In genomic region chr12:110234197-110235154, GRCh38 we compare ENCODE assay signal across 13 cellular contexts. TPM values are rescaled to one million over a fixed set of nuclear protein-coding genes. Genes with fewer than 3 reads are reported as not detected.
A peak's percentile ranks its signal among the peaks of the same experiment; 100 is the strongest.
DNase-seq lines count a peak whose midpoint lies in the region; ATAC-seq and TF ChIP-seq lines count a peak whose summit lies in the region.
"Had no signal": no experiment of that assay in that cellular context is flagged by ENCODE, and none has a peak within 500 bp of the region (broad histone marks: within the 10 kb centered on the region; RNA-seq: fewer than 3 reads in every experiment).

No MANE protein-coding gene starts in this region.

- H3K4me2 ChIP-seq in IMR-90 (ENCODE audit: low read depth, low read length) = no peak overlapping the region; the same call in 1 of the 2 replicates

- H3K4me1 ChIP-seq in IMR-90 (ENCODE audit: control insufficient read depth, insufficient read depth, low read length) (no peaks in the 10 kb centered on the region), spleen (peaks cover 0 to 20% (median 0%) of the 10 kb centered on the region in 6 donors)
- H3K4me1 ChIP-seq: SJSA1 had no signal

- CTCF ChIA-PET in IMR-90 (lab: Yijun Ruan, JAX) = interaction anchor here (1.0 kb wide), 1 partner anchor 10 kb away, joined by 5 read pairs; no protein-coding TSS in a partner anchor
- CTCF ChIA-PET in HEK293T (lab: Yijun Ruan, JAX) = interaction anchor here (1.2 kb wide), 1 partner anchor 10 kb away, joined by 6 read pairs; no protein-coding TSS in a partner anchor

- no CpG with 5 or more reads among the region's 6 CpGs for WGBS in IMR-90 (ENCODE audit: extremely low coverage in 2 of 2, insufficient read length in 1 of 2), 2 experiments
- 37 to 50% (median 39%) methylated on average over 6 of the region's 6 CpGs for WGBS in spleen, 5 donors

- no peak overlapping the region for H3K27ac Mint-ChIP-seq in activated CD4-positive, alpha-beta T cell treated with anti-CD3 and anti-CD28 coated beads, Interleukin-2, amount 10 ng/mL, durations not matched to agents 24 days and 14 days
- H3K27ac Mint-ChIP-seq: activated CD4-positive, alpha-beta memory T cell treated with anti-CD3 and anti-CD28 coated beads, Interleukin-2, amount 10 ng/mL, durations not matched to agents 7 days and 5 days; activated naive CD8-positive, alpha-beta T cell; stimulated activated effector memory CD8-positive, alpha-beta T cell treated with anti-CD3 and anti-CD28 coated beads, Interleukin-12 subunit alpha, Interleukin-12 subunit beta, amount 100 ng/mL, for 72 hours had no signal

- H3K4me3 ChIP-seq in IMR-90 (ENCODE audit: insufficient read depth, low read depth, low read length) = no peak overlapping the region
- H3K4me3 ChIP-seq in spleen = no peak overlapping the region
- H3K4me3 ChIP-seq: HAP-1, SJSA1 had no signal

- no peak overlapping the region for H3K4ac ChIP-seq in IMR-90 (ENCODE audit: low read depth, low read length)

- H3K18ac ChIP-seq in IMR-90 (ENCODE audit: low read depth, low read length) = no peak overlapping the region

- H4K20me1 ChIP-seq in IMR-90 (ENCODE audit: insufficient read depth, low read length) = no peaks in the 10 kb centered on the region

- ATAC-seq in IMR-90 (ENCODE audit: low read depth) (no peak), left ventricle myocardium superior (peak; percentile 47), GM21447 (IDR thresholded peaks at IDR 0.05; ENCODE audit: unreplicated experiment) (no peak), HG03521 (IDR thresholded peaks at IDR 0.05; ENCODE audit: unreplicated experiment) (no peak)
- ATAC-seq: stimulated activated effector memory CD8-positive, alpha-beta T cell treated with anti-CD3 and anti-CD28 coated beads, Interleukin-12 subunit alpha, Interleukin-12 subunit beta, amount 100 ng/mL, for 72 hours had no signal

- no peak for TF ChIP-seq POLR2A in IMR-90 (IDR thresholded peaks at IDR 0.05; ENCODE audit: low read depth, low read length)
- TF ChIP-seq POLR2A in spleen (IDR thresholded peaks at IDR 0.05) = no peak

- no peaks in the 10 kb centered on the region for H3K79me1 ChIP-seq in IMR-90 (ENCODE audit: low read depth in 1 of 2, low read length in 2 of 2)

- no TSS peak for BruUV-seq in IMR-90 (replicated peaks; lab: Mats Ljungman, UMichigan)

- no peak overlapping the region for H2BK15ac ChIP-seq in IMR-90 (ENCODE audit: low read depth, low read length)

- H4K8ac ChIP-seq in IMR-90 (ENCODE audit: low read depth in 2 of 2, low read length in 2 of 2) = no peak overlapping the region

- H3K9me3 ChIP-seq in IMR-90 (ENCODE audit: control insufficient read depth, insufficient read depth, low read length) (no peaks in the 10 kb centered on the region), spleen (no peaks in the 10 kb centered on the region)
- H3K9me3 ChIP-seq: HAP-1, SJSA1 had no signal

- H2BK20ac ChIP-seq in IMR-90 (ENCODE audit: low read depth, low read length) = no peak overlapping the region

- peaks cover 32% of the 10 kb centered on the region for H3K27me3 Mint-ChIP-seq in activated CD4-positive, alpha-beta T cell treated with anti-CD3 and anti-CD28 coated beads, Interleukin-2, amount 10 ng/mL, durations not matched to agents 24 days and 14 days

- no peak overlapping the region for H2AK5ac ChIP-seq in IMR-90 (ENCODE audit: low read depth, low read length)

- H3K27me3 ChIP-seq in IMR-90 (ENCODE audit: control insufficient read depth, insufficient read depth, low read length) (no peaks in the 10 kb centered on the region), spleen (replicated peaks in 1 of 7) (no peaks in the 10 kb centered on the region)
- H3K27me3 ChIP-seq: SJSA1 had no signal

- H3K27ac ChIP-seq in IMR-90 (ENCODE audit: insufficient read depth, low read length) (no peak overlapping the region), spleen (peak overlapping the region in 5 of 8 donors; percentile 20 to 59 (median 43))
- H3K27ac ChIP-seq: SJSA1 had no signal

- 0 out of 2 replicates have a peak, but pooled peaks cover 2% of the 10 kb centered on the region for H3K9me1 ChIP-seq in IMR-90 (ENCODE audit: insufficient read depth, low read length)

- in situ Hi-C loops in IMR-90 (cut with MboI; ENCODE audit: low sequenced_read_pairs) = no loop called here

- no peak overlapping the region for H3K4me3 Mint-ChIP-seq in activated CD4-positive, alpha-beta T cell treated with anti-CD3 and anti-CD28 coated beads, Interleukin-2, amount 10 ng/mL, durations not matched to agents 24 days and 14 days
- H3K4me3 Mint-ChIP-seq: activated CD4-positive, alpha-beta memory T cell treated with anti-CD3 and anti-CD28 coated beads, Interleukin-2, amount 10 ng/mL, durations not matched to agents 7 days and 5 days; activated naive CD8-positive, alpha-beta T cell; stimulated activated effector memory CD8-positive, alpha-beta T cell treated with anti-CD3 and anti-CD28 coated beads, Interleukin-12 subunit alpha, Interleukin-12 subunit beta, amount 100 ng/mL, for 72 hours had no signal

- intact Hi-C loops in IMR-90 (cut with micrococcal nuclease) = no loop called here
- intact Hi-C loops in left ventricle myocardium superior (cut with micrococcal nuclease) = loop anchor here (5.0 kb wide), 1 partner anchor 53 kb away; no protein-coding TSS in a partner anchor
- intact Hi-C loops in spleen (cut with DNase I; ENCODE audit: low total_unique reads) = no loop called here
- intact Hi-C loops in activated CD4-positive, alpha-beta T cell treated with anti-CD3 and anti-CD28 coated beads, Interleukin-2, amount 10 ng/mL, durations not matched to agents 24 days and 14 days (cut with micrococcal nuclease) = no loop called here

- no peak overlapping the region for H2BK120ac ChIP-seq in IMR-90 (ENCODE audit: low read depth, low read length)

- H2AK9ac ChIP-seq in IMR-90 (replicated peaks; ENCODE audit: low read depth, low read length, poor library complexity) = no peak overlapping the region

- no peaks in the 10 kb centered on the region for H3K36me3 Mint-ChIP-seq in activated CD4-positive, alpha-beta T cell treated with anti-CD3 and anti-CD28 coated beads, Interleukin-2, amount 10 ng/mL, durations not matched to agents 24 days and 14 days (ENCODE audit: low read depth)
- H3K36me3 Mint-ChIP-seq: activated naive CD8-positive, alpha-beta T cell; stimulated activated effector memory CD8-positive, alpha-beta T cell treated with anti-CD3 and anti-CD28 coated beads, Interleukin-12 subunit alpha, Interleukin-12 subunit beta, amount 100 ng/mL, for 72 hours had no signal

- no peak overlapping the region for H2AFZ ChIP-seq in IMR-90 (replicated peaks; ENCODE audit: low read length, poor library complexity)

- no peak overlapping the region for H4K5ac ChIP-seq in IMR-90 (ENCODE audit: low read depth, low read length)

- no peaks in the 10 kb centered on the region for H3K4me1 Mint-ChIP-seq in activated CD4-positive, alpha-beta T cell treated with anti-CD3 and anti-CD28 coated beads, Interleukin-2, amount 10 ng/mL, durations not matched to agents 24 days and 14 days
- H3K4me1 Mint-ChIP-seq: activated CD4-positive, alpha-beta memory T cell treated with anti-CD3 and anti-CD28 coated beads, Interleukin-2, amount 10 ng/mL, durations not matched to agents 7 days and 5 days; stimulated activated effector memory CD8-positive, alpha-beta T cell treated with anti-CD3 and anti-CD28 coated beads, Interleukin-12 subunit alpha, Interleukin-12 subunit beta, amount 100 ng/mL, for 72 hours had no signal

- H3K14ac ChIP-seq in IMR-90 (replicated peaks; ENCODE audit: low read depth, low read length) = no peak overlapping the region

- H3K9ac ChIP-seq in IMR-90 (ENCODE audit: low read depth, low read length) = no peak overlapping the region

- dilution Hi-C loops in IMR-90 (cut with HindIII; ENCODE audit: low sequenced_read_pairs, unreplicated experiment) = no loop called here

- POLR2A ChIA-PET in IMR-90 (lab: Charles Lee; ENCODE audit: unreplicated experiment) (no interaction called here), HEK293T (lab: Yijun Ruan, JAX) (no interaction called here)

- no peaks in the 10 kb centered on the region; the same call in 1 of the 2 replicates for H3K36me3 ChIP-seq in IMR-90 (ENCODE audit: control insufficient read depth, insufficient read depth, low read length)
- H3K36me3 ChIP-seq in spleen = no peaks in the 10 kb centered on the region
- H3K36me3 ChIP-seq: HAP-1, SJSA1 had no signal

- no peaks in the 10 kb centered on the region for H3K9me3 Mint-ChIP-seq in activated CD4-positive, alpha-beta T cell treated with anti-CD3 and anti-CD28 coated beads, Interleukin-2, amount 10 ng/mL, durations not matched to agents 24 days and 14 days
- H3K9me3 Mint-ChIP-seq: activated CD4-positive, alpha-beta memory T cell treated with anti-CD3 and anti-CD28 coated beads, Interleukin-2, amount 10 ng/mL, durations not matched to agents 7 days and 5 days; stimulated activated effector memory CD8-positive, alpha-beta T cell treated with anti-CD3 and anti-CD28 coated beads, Interleukin-12 subunit alpha, Interleukin-12 subunit beta, amount 100 ng/mL, for 72 hours had no signal

- no peak overlapping the region for H2BK5ac ChIP-seq in IMR-90 (ENCODE audit: low read depth, low read length, poor library complexity, severe bottlenecking)

- no peak overlapping the region for H3K23ac ChIP-seq in IMR-90 (ENCODE audit: low read depth, low read length)

- no peak for TF ChIP-seq RAD21 in IMR-90 (IDR thresholded peaks at IDR 0.05; ENCODE audit: low read length)

- DNase-seq in IMR-90 (no peak), SKM-1 treated with dmso at 0.1 percent for 144 hours (lab: John Stamatoyannopoulos, UW; ENCODE audit: unreplicated experiment) (peak; percentile 81), left ventricle myocardium superior (no peak), spleen (no peak), HEK293T (ENCODE audit: extremely low spot score) (no peak)
- no peak for DNase-seq in activated CD4-positive, alpha-beta T cell treated with anti-CD3 and anti-CD28 coated beads, Interleukin-2, amount 10 ng/mL, durations not matched to agents 24 days and 14 days
- DNase-seq: activated CD4-positive, alpha-beta memory T cell treated with anti-CD3 and anti-CD28 coated beads, Interleukin-2, amount 10 ng/mL, durations not matched to agents 7 days and 5 days had no signal

- H3K56ac ChIP-seq in IMR-90 (ENCODE audit: extremely low read depth, insufficient read depth, low read length) = no peak overlapping the region

- TF ChIP-seq CTCF in IMR-90 (conservative IDR thresholded peaks at IDR 0.05; ENCODE audit: low read depth, low read length) (no peak), spleen (IDR thresholded peaks at IDR 0.05 in 8 of 11, conservative IDR thresholded peaks at IDR 0.05 in 3 of 11) (no peak)

- no peak overlapping the region for H4K91ac ChIP-seq in IMR-90 (ENCODE audit: insufficient read depth, low read depth, low read length)

TF ChIP-seq in HEK293T, 16 proteins besides CTCF, POLR2A, EP300 and RAD21 (continues in another document):
- TF ChIP-seq TARDBP (IDR thresholded peaks at IDR 0.05) = no peak

RNA-seq across cellular contexts. Expression of gene ATP2A2, which starts 46.6 kb away (rescaled TPM):
- 225 and 230 TPM in 2 replicates for total RNA-seq in IMR-90 (2012; rRNA removed)
- polyA plus RNA-seq in IMR-90 (2012; rRNA removed) = 148 and 166 TPM in 2 replicates
- polyA plus RNA-seq in IMR-90 (2012; cell fraction: cytosol; rRNA removed) = 96.0 and 107 TPM in 2 replicates
- 278 and 358 TPM in 2 replicates for polyA plus RNA-seq in IMR-90 (2012; cell fraction: nucleus; rRNA removed; ENCODE audit: low replicate concordance)
- total RNA-seq in left ventricle myocardium superior = 3,201 TPM
- total RNA-seq in spleen = 100 to 1,000 TPM in 6 of 7 donors, 10 to 100 TPM in 1; 89.8 to 143 (median 118) TPM
- 10 to 100 TPM in 2 of 3 donors, 1 to 10 TPM in 1; 7.8 to 18.4 (median 12.3) TPM for polyA plus RNA-seq in spleen
- 219 and 222 TPM in 2 replicates for total RNA-seq in activated CD4-positive, alpha-beta T cell treated with anti-CD3 and anti-CD28 coated beads, Interleukin-2, amount 10 ng/mL, durations not matched to agents 24 days and 14 days

Comparison
In these comparisons a context has a peak if more than half of its experiments do, and no peak if none do; other contexts are left out.
1. RNA of gene ATP2A2, which starts 46.6 kb away (total RNA-seq): 3,201 TPM in left ventricle myocardium superior (single experiment); 225 to 230 TPM in IMR-90, 219 to 222 TPM in activated CD4-positive, alpha-beta T cell treated with anti-CD3 and anti-CD28 coated beads, Interleukin-2, amount 10 ng/mL, durations not matched to agents 24 days and 14 days and 89.8 to 143 TPM in spleen; every median in the first group is over 10 times any median in the second.